In genomic region chr20:44209691-44210421, GRCh38 we compare ENCODE assay signal across 1 cellular context.
TF ChIP-seq lines count a peak whose summit lies in the region.

No MANE protein-coding gene starts in this region.

TF ChIP-seq in A549, 52 proteins besides CTCF, POLR2A, EP300 and RAD21 (continued from another document):
- TF ChIP-seq, protein P1, sequence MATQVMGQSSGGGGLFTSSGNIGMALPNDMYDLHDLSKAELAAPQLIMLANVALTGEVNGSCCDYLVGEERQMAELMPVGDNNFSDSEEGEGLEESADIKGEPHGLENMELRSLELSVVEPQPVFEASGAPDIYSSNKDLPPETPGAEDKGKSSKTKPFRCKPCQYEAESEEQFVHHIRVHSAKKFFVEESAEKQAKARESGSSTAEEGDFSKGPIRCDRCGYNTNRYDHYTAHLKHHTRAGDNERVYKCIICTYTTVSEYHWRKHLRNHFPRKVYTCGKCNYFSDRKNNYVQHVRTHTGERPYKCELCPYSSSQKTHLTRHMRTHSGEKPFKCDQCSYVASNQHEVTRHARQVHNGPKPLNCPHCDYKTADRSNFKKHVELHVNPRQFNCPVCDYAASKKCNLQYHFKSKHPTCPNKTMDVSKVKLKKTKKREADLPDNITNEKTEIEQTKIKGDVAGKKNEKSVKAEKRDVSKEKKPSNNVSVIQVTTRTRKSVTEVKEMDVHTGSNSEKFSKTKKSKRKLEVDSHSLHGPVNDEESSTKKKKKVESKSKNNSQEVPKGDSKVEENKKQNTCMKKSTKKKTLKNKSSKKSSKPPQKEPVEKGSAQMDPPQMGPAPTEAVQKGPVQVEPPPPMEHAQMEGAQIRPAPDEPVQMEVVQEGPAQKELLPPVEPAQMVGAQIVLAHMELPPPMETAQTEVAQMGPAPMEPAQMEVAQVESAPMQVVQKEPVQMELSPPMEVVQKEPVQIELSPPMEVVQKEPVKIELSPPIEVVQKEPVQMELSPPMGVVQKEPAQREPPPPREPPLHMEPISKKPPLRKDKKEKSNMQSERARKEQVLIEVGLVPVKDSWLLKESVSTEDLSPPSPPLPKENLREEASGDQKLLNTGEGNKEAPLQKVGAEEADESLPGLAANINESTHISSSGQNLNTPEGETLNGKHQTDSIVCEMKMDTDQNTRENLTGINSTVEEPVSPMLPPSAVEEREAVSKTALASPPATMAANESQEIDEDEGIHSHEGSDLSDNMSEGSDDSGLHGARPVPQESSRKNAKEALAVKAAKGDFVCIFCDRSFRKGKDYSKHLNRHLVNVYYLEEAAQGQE (IDR thresholded peaks at IDR 0.05) = peak; percentile 45
